In genomic region chr7:17299477-17299991, GRCh38 we compare ENCODE assay signal across 8 cellular contexts. TPM values are rescaled to one million over a fixed set of nuclear protein-coding genes. Genes with fewer than 3 reads are reported as not detected.
DNase-seq lines count a peak whose midpoint lies in the region; ATAC-seq and TF ChIP-seq lines count a peak whose summit lies in the region.

No MANE protein-coding gene starts in this region.

- no peak for TF ChIP-seq CTCF in right atrium auricular region (IDR thresholded peaks at IDR 0.05)

- peak overlapping the region; percentile 77 to 99 for H3K4me3 ChIP-seq in right atrium auricular region

- in situ Hi-C loops in G401 (cut with HindIII; ENCODE audit: low sequenced_read_pairs) = no loop called here

- H3K36me3 ChIP-seq in right atrium auricular region = no peaks in the 10 kb centered on the region

- peak overlapping the region; percentile 91 to 97 for H3K27ac ChIP-seq in right atrium auricular region

- no peaks in the 10 kb centered on the region for H3K9me3 ChIP-seq in right atrium auricular region

- no peaks in the 10 kb centered on the region for H3K27me3 ChIP-seq in right atrium auricular region

- DNase-seq in G401 (ENCODE audit: low spot score) = peak; percentile 44
- DNase-seq in H4 (ENCODE audit: low spot score) = peak; percentile 54
- peak; percentile 47 for DNase-seq in NCI-H345 (lab: John Stamatoyannopoulos, UW)
- DNase-seq in activated naive CD4-positive, alpha-beta T cell treated with anti-CD3 and anti-CD28 coated beads, Interleukin-2, amount 50 U/mL, for 16 hours = peak; percentile 12
- no peak for DNase-seq in right atrium auricular region (ENCODE audit: low spot score)
- DNase-seq in renal cortical epithelial cell (ENCODE audit: low read depth) = peak; percentile 25
- no peak for DNase-seq in NCI-H2107 treated with DMSO at 0.1 percent for 48 hours (lab: John Stamatoyannopoulos, UW; ENCODE audit: unreplicated experiment)

- peaks cover 0 to 25% of the 10 kb centered on the region in 2 donors for H3K4me1 ChIP-seq in right atrium auricular region

- ATAC-seq in HG03280 (IDR thresholded peaks at IDR 0.05; ENCODE audit: unreplicated experiment) = no peak

RNA-seq across cellular contexts. Expression of gene AHR, which starts 1.1 kb away (rescaled TPM):
- total RNA-seq in G401 (2014; rRNA removed; shearing (Covaris generic)) = not detected in 2 replicates
- total RNA-seq in H4 (2014; rRNA removed; shearing (Covaris generic)) = 234 and 274 TPM in 2 replicates
- total RNA-seq in right atrium auricular region = 10 to 100 TPM; 38.7 to 45.4 TPM
- total RNA-seq in renal cortical epithelial cell = 96.7 and 214 TPM in 2 replicates

Comparison
In these comparisons a context has a peak if more than half of its experiments do, and no peak if none do; other contexts are left out.
1. DNase-seq: peak in G401 (single experiment), H4 (single experiment), NCI-H345 (single experiment), activated naive CD4-positive, alpha-beta T cell treated with anti-CD3 and anti-CD28 coated beads, Interleukin-2, amount 50 U/mL, for 16 hours (single experiment) and renal cortical epithelial cell (single experiment); none in right atrium auricular region (single experiment) and NCI-H2107 treated with DMSO at 0.1 percent for 48 hours (single experiment).
2. RNA of gene AHR, which starts 1.1 kb away (total RNA-seq): 234 to 274 TPM in H4, 96.7 to 214 TPM in renal cortical epithelial cell and 38.7 to 45.4 TPM in right atrium auricular region; not detected in G401; every median in the first group is over 10 times any median in the second.